In genomic region chr15:74614744-74615312, GRCh38 we compare ENCODE assay signal across 8 cellular contexts. TPM values are rescaled to one million over a fixed set of nuclear protein-coding genes. Genes with fewer than 3 reads are reported as not detected.
DNase-seq lines count a peak whose midpoint lies in the region; ATAC-seq and TF ChIP-seq lines count a peak whose summit lies in the region.

No MANE protein-coding gene starts in this region.

- H3K9me3 Mint-ChIP-seq in dendritic cell treated with granulocyte-macrophage colony-stimulating factor and Interleukin-4, amounts not matched to agents 40 ng/mL and 50 ng/mL, for 4 days = no peaks in the 10 kb centered on the region

- H3K9me3 ChIP-seq in lower lobe of right lung = no peaks in the 10 kb centered on the region

- DNase-seq in DMS 273 (lab: John Stamatoyannopoulos, UW; ENCODE audit: unreplicated experiment) = peak; percentile 86
- DNase-seq in DMS 273 treated with DMSO at 0.1 percent for 48 hours (lab: John Stamatoyannopoulos, UW) = no peak
- peak; percentile 64 for DNase-seq in NCI-H2171 treated with DMSO at 0.1 percent for 48 hours (lab: John Stamatoyannopoulos, UW)
- DNase-seq in activated CD4-positive, alpha-beta T cell treated with anti-CD3 and anti-CD28 coated beads for 48 hours = peak; percentile 85
- peak; percentile 93 for DNase-seq in lower lobe of right lung
- peak; percentile 81 to 83 (median 83) for DNase-seq in stimulated activated CD4-positive, alpha-beta T cell treated with anti-CD3 and anti-CD28 coated beads, TNF-alpha, amount 100 ng/mL, for 1 hour (ENCODE audit: low read depth in 3 of 3, low spot score in 1 of 3)

- H3K4me1 ChIP-seq in lower lobe of right lung = peaks cover 36% of the 10 kb centered on the region

- peak overlapping the region; percentile 90 for H3K4me3 Mint-ChIP-seq in dendritic cell treated with granulocyte-macrophage colony-stimulating factor and Interleukin-4, amounts not matched to agents 40 ng/mL and 50 ng/mL, for 4 days

- no peaks in the 10 kb centered on the region for H3K27me3 ChIP-seq in lower lobe of right lung (ENCODE audit: low read depth)

- intact Hi-C loops in dendritic cell treated with granulocyte-macrophage colony-stimulating factor and Interleukin-4, amounts not matched to agents 40 ng/mL and 50 ng/mL, for 4 days (cut with micrococcal nuclease) = loop anchor here (1.0 to 2.0 kb wide), 3 partner anchors 16 to 154 kb away; partner anchors contain the start of genes ARID3B and UBL7
- intact Hi-C loops in lower lobe of right lung (cut with DNase I) = no loop called here

- peaks cover 36% of the 10 kb centered on the region for H3K4me1 Mint-ChIP-seq in dendritic cell treated with granulocyte-macrophage colony-stimulating factor and Interleukin-4, amounts not matched to agents 40 ng/mL and 50 ng/mL, for 4 days (ENCODE audit: low read depth)

- peaks cover 36% of the 10 kb centered on the region for H3K36me3 Mint-ChIP-seq in dendritic cell treated with granulocyte-macrophage colony-stimulating factor and Interleukin-4, amounts not matched to agents 40 ng/mL and 50 ng/mL, for 4 days (ENCODE audit: low read depth)

- peaks cover 12% of the 10 kb centered on the region for H3K36me3 ChIP-seq in lower lobe of right lung

- H3K27ac ChIP-seq in lower lobe of right lung = peak overlapping the region; percentile 99

- H3K4me3 ChIP-seq in lower lobe of right lung = peak overlapping the region; percentile 99

- TF ChIP-seq CTCF in lower lobe of right lung (IDR thresholded peaks at IDR 0.05) = no peak

- peak; percentile 65 for ATAC-seq in HG02798 (IDR thresholded peaks at IDR 0.05; ENCODE audit: poor library complexity, unreplicated experiment)
- peak; percentile 86 to 89 for ATAC-seq in lower lobe of right lung

- peak overlapping the region; percentile 93 for H3K27ac Mint-ChIP-seq in dendritic cell treated with granulocyte-macrophage colony-stimulating factor and Interleukin-4, amounts not matched to agents 40 ng/mL and 50 ng/mL, for 4 days

- no peaks in the 10 kb centered on the region for H3K27me3 Mint-ChIP-seq in dendritic cell treated with granulocyte-macrophage colony-stimulating factor and Interleukin-4, amounts not matched to agents 40 ng/mL and 50 ng/mL, for 4 days

RNA-seq across cellular contexts. Expression of gene CLK3, which starts 0.8 kb away (rescaled TPM):
- total RNA-seq in lower lobe of right lung = 75.5 TPM
